16 cellular contexts compared by ENCODE assay signal in genomic region chr14:68674538-68675232, GRCh38.
DNase-seq lines count a peak whose midpoint lies in the region; ATAC-seq, FAIRE-seq and TF ChIP-seq lines count a peak whose summit lies in the region.
"Had no signal": no experiment of that assay in that cellular context is flagged by ENCODE, and none has a peak within 500 bp of the region (broad histone marks: within the 10 kb centered on the region; RNA-seq: fewer than 3 reads in every experiment).

No MANE protein-coding gene starts in this region.

- H3K27me3 ChIP-seq in GM23248 (replicated peaks; ENCODE audit: insufficient read depth), result no peaks in the 10 kb centered on the region
- H3K27me3 ChIP-seq in small intestine (ENCODE audit: control insufficient read depth in 2 of 2, insufficient read depth in 2 of 2, low read length in 2 of 2), result no peaks in the 10 kb centered on the region
- H3K27me3 ChIP-seq: left lung, MG63 had no signal

- H3K36me3 ChIP-seq in GM23248 (ENCODE audit: low read depth) (no peaks in the 10 kb centered on the region), small intestine (ENCODE audit: control insufficient read depth in 2 of 2, insufficient read depth in 2 of 2, low read length in 2 of 2) (no peaks in the 10 kb centered on the region)
- H3K36me3 ChIP-seq: left lung, MG63 had no signal

- H3K4me1 Mint-ChIP-seq in natural killer cell treated with Interleukin-12 subunit alpha and Interleukin-12 subunit beta and Interleukin-15 and Interleukin-18, amount 100 ng/mL, for 72 hours (ENCODE audit: low read depth in 2 of 2), result peaks cover 0 to 6% of the 10 kb centered on the region in 2 donors

- H3K4me3 ChIP-seq in GM23248 (no peak overlapping the region), small intestine (ENCODE audit: low read depth in 1 of 2, low read length in 2 of 2) (no peak overlapping the region)
- H3K4me3 ChIP-seq: left lung, MG63 had no signal

- H4K20me1 ChIP-seq in GM23248 (ENCODE audit: insufficient read depth), result no peaks in the 10 kb centered on the region

- H3K9me3 ChIP-seq in GM23248 (ENCODE audit: low read depth), result no peaks in the 10 kb centered on the region
- H3K9me3 ChIP-seq in small intestine (ENCODE audit: control insufficient read depth, low read depth), result no peaks in the 10 kb centered on the region
- H3K9me3 ChIP-seq: left lung, MG63 had no signal

- H3K4me3 Mint-ChIP-seq in natural killer cell treated with Interleukin-12 subunit alpha and Interleukin-12 subunit beta and Interleukin-15 and Interleukin-18, amount 100 ng/mL, for 72 hours, result no peak overlapping the region

- peaks cover 24% of the 10 kb centered on the region for H3K4me1 ChIP-seq in GM23248 (ENCODE audit: insufficient read depth)
- H3K4me1 ChIP-seq in small intestine (ENCODE audit: control insufficient read depth in 2 of 2, insufficient read depth in 1 of 2, low read depth in 1 of 2, low read length in 1 of 2), result peaks cover 4 to 11% of the 10 kb centered on the region in 2 donors

- no peak overlapping the region for H3K27ac Mint-ChIP-seq in natural killer cell treated with Interleukin-12 subunit alpha and Interleukin-12 subunit beta and Interleukin-15 and Interleukin-18, amount 100 ng/mL, for 72 hours
- H3K27ac Mint-ChIP-seq: progenitor cell of endocrine pancreas had no signal

- no peaks in the 10 kb centered on the region for H3K9me2 ChIP-seq in GM23248 (ENCODE audit: insufficient read depth)

- H3K27ac ChIP-seq in GM23248 (no peak overlapping the region), small intestine (ENCODE audit: low read depth in 1 of 2, low read length in 1 of 2) (no peak overlapping the region)
- H3K27ac ChIP-seq: left lung had no signal

- FAIRE-seq in small intestine (lab: Jason Lieb, UNC), result no peak

- H3K9ac ChIP-seq in GM23248, result no peak overlapping the region

- no peaks in the 10 kb centered on the region for H3K79me2 ChIP-seq in GM23248 (ENCODE audit: insufficient read depth)

- no peaks in the 10 kb centered on the region for H3K36me3 Mint-ChIP-seq in natural killer cell treated with Interleukin-12 subunit alpha and Interleukin-12 subunit beta and Interleukin-15 and Interleukin-18, amount 100 ng/mL, for 72 hours

- ATAC-seq in SK-N-SH treated with all-trans-retinoic acid at 6 μM for 48 hours, result peak; percentile 55
- ATAC-seq in natural killer cell treated with Interleukin-12 subunit alpha and Interleukin-12 subunit beta and Interleukin-15 and Interleukin-18, amount 100 ng/mL, for 72 hours, result no peak
- ATAC-seq in GM18519 (IDR thresholded peaks at IDR 0.05; ENCODE audit: low FRiP score, unreplicated experiment), result no peak
- ATAC-seq in GM21528 (IDR thresholded peaks at IDR 0.05; ENCODE audit: low FRiP score, unreplicated experiment), result no peak
- ATAC-seq: left lung had no signal

- 91 to 96% methylated on average over 5 of the region's 5 CpGs for WGBS in GM23248 (ENCODE audit: low coverage in 1 of 2, low lambda C conversion rate in 2 of 2, missing lambda C conversion rate in 2 of 2), 2 experiments
- 77 to 84% (median 81%) methylated on average over 5 of the region's 5 CpGs for WGBS in small intestine, 3 donors

- in situ Hi-C loops in GM23248 (cut with MboI), result no loop called here

- H3K9me3 Mint-ChIP-seq in natural killer cell treated with Interleukin-12 subunit alpha and Interleukin-12 subunit beta and Interleukin-15 and Interleukin-18, amount 100 ng/mL, for 72 hours, result no peaks in the 10 kb centered on the region

- no peak for DNase-seq in GM23248
- peak; percentile 57 for DNase-seq in germinal center (ENCODE audit: low spot score)
- DNase-seq in small intestine, result peak; percentile 49
- no peak for DNase-seq in natural killer cell treated with Interleukin-12 subunit alpha and Interleukin-12 subunit beta and Interleukin-15 and Interleukin-18, amount 100 ng/mL, for 72 hours (ENCODE audit: low spot score)
- no peak for DNase-seq in HK-2 (ENCODE audit: unreplicated experiment)
- DNase-seq: activated CD4-positive, alpha-beta T cell treated with anti-CD3 and anti-CD28 coated beads, Interleukin-2, amount 50 U/mL, for 4 hours; activated T-cell treated with anti-CD3 and anti-CD28 coated beads, Interleukin-2, amount 50 U/mL, for 48 hours; amniotic stem cell; GF-D8; left lung; NCI-H187 had no signal

- 0 out of 2 replicates have a peak overlapping the region, but pooled peaks have one; percentile 10 for H2AFZ ChIP-seq in GM23248

- peaks cover 0 to 2% of the 10 kb centered on the region in 2 donors for H3K27me3 Mint-ChIP-seq in natural killer cell treated with Interleukin-12 subunit alpha and Interleukin-12 subunit beta and Interleukin-15 and Interleukin-18, amount 100 ng/mL, for 72 hours
- H3K27me3 Mint-ChIP-seq: progenitor cell of endocrine pancreas had no signal

- peaks cover 16% of the 10 kb centered on the region; the same call in 1 of the 2 replicates for H3F3A ChIP-seq in GM23248 (ENCODE audit: insufficient read depth)

- H3K4me2 ChIP-seq in GM23248 (ENCODE audit: unreplicated experiment), result no peak overlapping the region

TF ChIP-seq in SK-N-SH treated with all-trans-retinoic acid at 6 μM for 48 hours, 23 proteins besides CTCF, POLR2A, EP300 and RAD21 (continues in another document):
- TF ChIP-seq ZNF70 (CRISPR knock-in tag; IDR thresholded peaks at IDR 0.05) (no peak), CSDC2 (CRISPR knock-in tag; IDR thresholded peaks at IDR 0.05) (no peak), RARB (CRISPR knock-in tag; IDR thresholded peaks at IDR 0.05) (no peak), CSRNP3 (CRISPR knock-in tag; IDR thresholded peaks at IDR 0.05) (no peak), ZNF8 (CRISPR knock-in tag; IDR thresholded peaks at IDR 0.05) (no peak), POU6F1 (CRISPR knock-in tag; IDR thresholded peaks at IDR 0.05; ENCODE audit: borderline replicate concordance, low read depth) (no peak), ZFP30 (CRISPR knock-in tag; IDR thresholded peaks at IDR 0.05) (no peak), OSR1 (CRISPR knock-in tag; IDR thresholded peaks at IDR 0.05) (no peak), PPARA (CRISPR knock-in tag; IDR thresholded peaks at IDR 0.05; ENCODE audit: borderline replicate concordance) (no peak), PATZ1 (CRISPR knock-in tag; IDR thresholded peaks at IDR 0.05; ENCODE audit: borderline replicate concordance) (no peak), ZFP3 (CRISPR knock-in tag; IDR thresholded peaks at IDR 0.05) (no peak), TOX (CRISPR knock-in tag; IDR thresholded peaks at IDR 0.05; ENCODE audit: borderline replicate concordance) (no peak), ZNF565 (CRISPR knock-in tag; conservative IDR thresholded peaks at IDR 0.05; ENCODE audit: low read depth) (no peak), CREB5 (CRISPR knock-in tag; IDR thresholded peaks at IDR 0.05; ENCODE audit: low read depth) (no peak), ISL1 (CRISPR knock-in tag; IDR thresholded peaks at IDR 0.05) (no peak), ZC3H10 (CRISPR knock-in tag; IDR thresholded peaks at IDR 0.05) (no peak)

Comparison
In these comparisons a context has a peak if more than half of its experiments do, and no peak if none do; other contexts are left out.
1. DNase-seq: peak in germinal center (single experiment) and small intestine (single experiment); none in GM23248 (single experiment), natural killer cell treated with Interleukin-12 subunit alpha and Interleukin-12 subunit beta and Interleukin-15 and Interleukin-18, amount 100 ng/mL, for 72 hours (single experiment) and HK-2 (single experiment).